In genomic region chr22:17083255-17083654, GRCh38 we compare ENCODE assay signal across 19 cellular contexts. TPM values are rescaled to one million over a fixed set of nuclear protein-coding genes. Genes with fewer than 3 reads are reported as not detected.
DNase-seq lines count a peak whose midpoint lies in the region; ATAC-seq, FAIRE-seq and TF ChIP-seq lines count a peak whose summit lies in the region.
"Had no signal": no experiment of that assay in that cellular context is flagged by ENCODE, and none has a peak within 500 bp of the region (broad histone marks: within the 10 kb centered on the region; RNA-seq: fewer than 3 reads in every experiment).

No MANE protein-coding gene starts in this region.

- no peak overlapping the region for H3K27ac ChIP-seq in astrocyte (ENCODE audit: low read depth, low read length)
- H3K27ac ChIP-seq in Karpas-422 (ENCODE audit: low read length), result no peak overlapping the region
- H3K27ac ChIP-seq: epithelial cell of prostate had no signal

- H3K27ac Mint-ChIP-seq in T-helper 2 cell treated with Interferon-gamma antibody and Interleukin-4, amounts not matched to agents 5 μg/mL and 100 μg/mL, for 36 hours, result no peak overlapping the region
- H3K27ac Mint-ChIP-seq in Calu3 (ENCODE audit: unreplicated experiment), result no peak overlapping the region
- no peak overlapping the region for H3K27ac Mint-ChIP-seq in astrocyte (ENCODE audit: unreplicated experiment)
- peak overlapping the region; percentile 83 to 91 for H3K27ac Mint-ChIP-seq in natural killer cell

- H4K20me1 ChIP-seq in astrocyte (ENCODE audit: insufficient read depth, low read length), result peaks cover 23% of the 10 kb centered on the region
- peaks cover 8% of the 10 kb centered on the region for H4K20me1 ChIP-seq in Karpas-422 (ENCODE audit: insufficient read depth, low read depth, low read length)

- H3K4me1 Mint-ChIP-seq in T-helper 2 cell treated with Interferon-gamma antibody and Interleukin-4, amounts not matched to agents 5 μg/mL and 100 μg/mL, for 36 hours (ENCODE audit: low read depth), result peaks cover 27% of the 10 kb centered on the region
- H3K4me1 Mint-ChIP-seq in Calu3 (ENCODE audit: low read depth, unreplicated experiment) (peaks cover 13% of the 10 kb centered on the region), astrocyte (ENCODE audit: low read depth, unreplicated experiment) (peaks cover 24% of the 10 kb centered on the region), natural killer cell (peaks cover 29 to 43% of the 10 kb centered on the region in 2 donors)

- no peak for FAIRE-seq in astrocyte (lab: Jason Lieb, UNC)

- intact Hi-C loops in Calu3 (cut with micrococcal nuclease; ENCODE audit: unreplicated experiment), result no loop called here
- intact Hi-C loops in natural killer cell (cut with micrococcal nuclease), result loop anchor here (10.0 kb wide), 1 partner anchor 692 kb away; the partner anchor contains the start of gene BID

- H3K9me3 ChIP-seq in astrocyte (ENCODE audit: insufficient read depth, low read depth, low read length) (no peaks in the 10 kb centered on the region), Karpas-422 (ENCODE audit: low read length) (no peaks in the 10 kb centered on the region)
- H3K9me3 ChIP-seq: gastroesophageal sphincter, upper lobe of left lung had no signal

- peak overlapping the region; percentile 62 for H3K4me3 Mint-ChIP-seq in T-helper 2 cell treated with Interferon-gamma antibody and Interleukin-4, amounts not matched to agents 5 μg/mL and 100 μg/mL, for 36 hours
- H3K4me3 Mint-ChIP-seq in Calu3 (ENCODE audit: low read depth, unreplicated experiment) (peak overlapping the region; percentile 89), astrocyte (ENCODE audit: unreplicated experiment) (peak overlapping the region; percentile 81), natural killer cell (peak overlapping the region; percentile 96)

- no peaks in the 10 kb centered on the region for H3K9me3 Mint-ChIP-seq in T-helper 2 cell treated with Interferon-gamma antibody and Interleukin-4, amounts not matched to agents 5 μg/mL and 100 μg/mL, for 36 hours
- no peaks in the 10 kb centered on the region for H3K9me3 Mint-ChIP-seq in Calu3 (ENCODE audit: low read depth, unreplicated experiment)
- peaks cover 2% of the 10 kb centered on the region for H3K9me3 Mint-ChIP-seq in astrocyte (ENCODE audit: unreplicated experiment)
- H3K9me3 Mint-ChIP-seq in natural killer cell, result no peaks in the 10 kb centered on the region

- peaks cover 31% of the 10 kb centered on the region for H3K79me2 ChIP-seq in astrocyte (ENCODE audit: insufficient read depth, low read length)
- peaks cover 25% of the 10 kb centered on the region for H3K79me2 ChIP-seq in Karpas-422 (ENCODE audit: low read length)

- DNase-seq in T-helper 2 cell treated with Interferon-gamma antibody and Interleukin-4, amounts not matched to agents 5 μg/mL and 100 μg/mL, for 36 hours (ENCODE audit: low spot score), result no peak
- no peak for DNase-seq in T-helper 2 cell
- no peak for DNase-seq in Calu3
- DNase-seq in astrocyte (ENCODE audit: low read depth), result no peak
- no peak for DNase-seq in natural killer cell
- DNase-seq in NCI-H345 (lab: John Stamatoyannopoulos, UW), result no peak
- no peak for DNase-seq in mucosa of gallbladder (ENCODE audit: low spot score)
- DNase-seq in Karpas-422, result no peak
- DNase-seq: 8988T; amniotic stem cell; GOT3; mammary epithelial cell; NCI-H146; NCI-H446 treated with DMSO at 0.1 percent for 48 hours; SIG-M5; stimulated activated CD4-positive, alpha-beta T cell treated with anti-CD3 and anti-CD28 coated beads, Interleukin-4, amount 100 ng/mL, for 24 hours had no signal

- no peaks in the 10 kb centered on the region for H3K36me3 ChIP-seq in astrocyte (ENCODE audit: insufficient read depth, low read length)
- no peaks in the 10 kb centered on the region for H3K36me3 ChIP-seq in Karpas-422 (ENCODE audit: insufficient read depth, low read length)
- H3K36me3 ChIP-seq: gastroesophageal sphincter, upper lobe of left lung had no signal

- H3K36me3 Mint-ChIP-seq in T-helper 2 cell treated with Interferon-gamma antibody and Interleukin-4, amounts not matched to agents 5 μg/mL and 100 μg/mL, for 36 hours (ENCODE audit: low read depth), result peaks cover 17% of the 10 kb centered on the region
- H3K36me3 Mint-ChIP-seq in Calu3 (ENCODE audit: insufficient read depth, unreplicated experiment) (peaks cover 23% of the 10 kb centered on the region), astrocyte (ENCODE audit: low read depth, unreplicated experiment) (no peaks in the 10 kb centered on the region), natural killer cell (no peaks in the 10 kb centered on the region)

- H3K4me2 ChIP-seq in astrocyte (ENCODE audit: low read length) (no peak overlapping the region), Karpas-422 (ENCODE audit: low read depth, low read length, poor library complexity, severe bottlenecking) (no peak overlapping the region)

- BruUV-seq in Calu3 (replicated peaks; lab: Mats Ljungman, UMichigan), result no TSS peak

- H3K9me2 ChIP-seq in Karpas-422 (replicated peaks; ENCODE audit: insufficient read depth, low read length), result no peaks in the 10 kb centered on the region

- H3K4me1 ChIP-seq in astrocyte (ENCODE audit: insufficient read depth, low read length) (peaks cover 8% of the 10 kb centered on the region), Karpas-422 (ENCODE audit: low read length) (peaks cover 22% of the 10 kb centered on the region)

- no peak for ATAC-seq in natural killer cell
- ATAC-seq: gastroesophageal sphincter had no signal

- H3K9ac ChIP-seq in astrocyte (ENCODE audit: low read length) (no peak overlapping the region), Karpas-422 (ENCODE audit: low read length) (no peak overlapping the region)

- H2AFZ ChIP-seq in astrocyte (ENCODE audit: low read depth, low read length) (no peak overlapping the region), Karpas-422 (ENCODE audit: low read length) (no peak overlapping the region)

- H3K27me3 ChIP-seq in astrocyte (ENCODE audit: insufficient read depth, low read length) (no peaks in the 10 kb centered on the region), Karpas-422 (ENCODE audit: low read length) (no peaks in the 10 kb centered on the region)
- H3K27me3 ChIP-seq: upper lobe of left lung had no signal

- H3K27me3 Mint-ChIP-seq in T-helper 2 cell treated with Interferon-gamma antibody and Interleukin-4, amounts not matched to agents 5 μg/mL and 100 μg/mL, for 36 hours (ENCODE audit: low read depth), result no peaks in the 10 kb centered on the region
- H3K27me3 Mint-ChIP-seq in Calu3 (ENCODE audit: unreplicated experiment) (no peaks in the 10 kb centered on the region), astrocyte (ENCODE audit: low read depth, unreplicated experiment) (no peaks in the 10 kb centered on the region), natural killer cell (ENCODE audit: low read depth in 2 of 2) (peaks cover 0 to 8% of the 10 kb centered on the region in 2 donors)

- CTCF ChIA-PET in Calu3 (lab: Charles Lee), result interaction anchor here (1.3 kb wide), 1 partner anchor 88 kb away, joined by 3 read pairs; no protein-coding TSS in a partner anchor

- TF ChIP-seq CTCF in Calu3 (IDR thresholded peaks at IDR 0.05; ENCODE audit: unreplicated experiment), result no peak
- TF ChIP-seq CTCF in astrocyte (IDR thresholded peaks at IDR 0.05; ENCODE audit: insufficient read depth, low read depth, low read length), result no peak
- no peak for TF ChIP-seq CTCF in natural killer cell (IDR thresholded peaks at IDR 0.05)

- H3K4me3 ChIP-seq in astrocyte (ENCODE audit: insufficient read depth, low read depth, low read length) (no peak overlapping the region), Karpas-422 (ENCODE audit: low read length) (no peak overlapping the region)
- H3K4me3 ChIP-seq: gastroesophageal sphincter, upper lobe of left lung had no signal

RNA-seq across cellular contexts. Expression of gene IL17RA, which starts 1.5 kb away (rescaled TPM):
- 14.1 and 18.0 TPM in 2 replicates for total RNA-seq in Calu3 (2022)
- total RNA-seq in astrocyte, result 21.5 and 26.7 TPM in 2 replicates
- 10 to 100 TPM; 22.1 to 42.6 (median 28.7) TPM for total RNA-seq in natural killer cell
- 27.2 TPM for total RNA-seq in mucosa of gallbladder
- 5.8 and 7.1 TPM in 2 replicates for total RNA-seq in Karpas-422 (2014; rRNA removed; shearing (Covaris generic); ENCODE audit: low replicate concordance)

RNA-seq across cellular contexts. Expression of gene TMEM121B, which starts 37.9 kb away (rescaled TPM):
- total RNA-seq in Calu3 (2022), result 0.21 and 0.42 TPM in 2 replicates
- 1.6 and 1.9 TPM in 2 replicates for total RNA-seq in astrocyte
- under 1 TPM in 2 of 3 donors, not detected in 1; 0.18 to 0.35 TPM for total RNA-seq in natural killer cell
- 1.7 TPM for total RNA-seq in mucosa of gallbladder
- total RNA-seq in Karpas-422 (2014; rRNA removed; shearing (Covaris generic); ENCODE audit: low replicate concordance), result 0.04 and 0.76 TPM in 2 replicates

Comparison
In these comparisons a context has a peak if more than half of its experiments do, and no peak if none do; other contexts are left out.
1. H3K27ac Mint-ChIP-seq: peak in natural killer cell (2 of 2); none in T-helper 2 cell treated with Interferon-gamma antibody and Interleukin-4, amounts not matched to agents 5 μg/mL and 100 μg/mL, for 36 hours (single experiment), Calu3 (single experiment) and astrocyte (single experiment).
2. Peak in every context shown above with its lines, with median percentiles within 50 percentile points of each other: H3K4me3 Mint-ChIP-seq.